ENCODE assay signal across 26 cellular contexts in genomic region chr2:104443137-104443536, GRCh38.
DNase-seq lines count a peak whose midpoint lies in the region; ATAC-seq and TF ChIP-seq lines count a peak whose summit lies in the region.
"Had no signal": no experiment of that assay in that cellular context is flagged by ENCODE, and none has a peak within 500 bp of the region (broad histone marks: within the 10 kb centered on the region; RNA-seq: fewer than 3 reads in every experiment).

No MANE protein-coding gene starts in this region.

- H3K27me3 ChIP-seq in adrenal gland (no peaks in the 10 kb centered on the region), body of pancreas (no peaks in the 10 kb centered on the region)
- H3K27me3 ChIP-seq: BLaER1 treated with 17β-estradiol and CSF1 and Interleukin-3, amounts not matched to agents 10 nM and 100 nM; stomach; transverse colon had no signal

- peaks cover 11% of the 10 kb centered on the region for H3K4me1 Mint-ChIP-seq in activated T-cell treated with anti-CD3 and anti-CD28 coated beads, Interleukin-2, amount 50 U/mL, for 72 hours (ENCODE audit: low read depth)
- peaks cover 3% of the 10 kb centered on the region for H3K4me1 Mint-ChIP-seq in activated T-cell treated with anti-CD3 and anti-CD28 coated beads, Interleukin-2, amount 50 U/mL, for 4 hours (ENCODE audit: low read depth)
- H3K4me1 Mint-ChIP-seq in immature natural killer cell: peaks cover 0 to 2% of the 10 kb centered on the region in 2 donors
- peaks cover under 1% of the 10 kb centered on the region for H3K4me1 Mint-ChIP-seq in T-helper 2 cell treated with Interferon-gamma antibody and Interleukin-4, amounts not matched to agents 5 μg/mL and 100 μg/mL, for 36 hours (ENCODE audit: low read depth)

- TF ChIP-seq POLR2A in NB4 (IDR thresholded peaks at IDR 0.05; ENCODE audit: extremely low read depth, insufficient read length): no peak
- TF ChIP-seq POLR2A in adrenal gland (IDR thresholded peaks at IDR 0.05): no peak
- TF ChIP-seq POLR2A in body of pancreas (IDR thresholded peaks at IDR 0.05): no peak

- no peak overlapping the region for H3K27ac ChIP-seq in adrenal gland
- H3K27ac ChIP-seq in body of pancreas: no peak overlapping the region
- H3K27ac ChIP-seq: BLaER1 treated with 17β-estradiol and CSF1 and Interleukin-3, amounts not matched to agents 10 nM and 100 nM; stomach; transverse colon had no signal

- H3K27me3 Mint-ChIP-seq in activated T-cell treated with anti-CD3 and anti-CD28 coated beads, Interleukin-2, amount 50 U/mL, for 72 hours (ENCODE audit: low read depth): no peaks in the 10 kb centered on the region
- H3K27me3 Mint-ChIP-seq in activated T-cell treated with anti-CD3 and anti-CD28 coated beads, Interleukin-2, amount 50 U/mL, for 4 hours (ENCODE audit: low read depth): no peaks in the 10 kb centered on the region
- peaks cover 0 to 4% (median 2%) of the 10 kb centered on the region in 3 donors for H3K27me3 Mint-ChIP-seq in immature natural killer cell (ENCODE audit: low read depth in 3 of 3)
- H3K27me3 Mint-ChIP-seq in T-helper 2 cell treated with Interferon-gamma antibody and Interleukin-4, amounts not matched to agents 5 μg/mL and 100 μg/mL, for 36 hours (ENCODE audit: low read depth): no peaks in the 10 kb centered on the region
- H3K27me3 Mint-ChIP-seq: activated B cell treated with CpG ODN at 0.5 μM for 24 hours had no signal

- intact Hi-C loops in adrenal gland (cut with DNase I) (no loop called here), body of pancreas (cut with DNase I) (no loop called here)

- H3K9me3 Mint-ChIP-seq in activated T-cell treated with anti-CD3 and anti-CD28 coated beads, Interleukin-2, amount 50 U/mL, for 72 hours: no peaks in the 10 kb centered on the region
- H3K9me3 Mint-ChIP-seq in activated T-cell treated with anti-CD3 and anti-CD28 coated beads, Interleukin-2, amount 50 U/mL, for 4 hours: no peaks in the 10 kb centered on the region
- H3K9me3 Mint-ChIP-seq in immature natural killer cell: peaks cover 0 to 4% (median 0%) of the 10 kb centered on the region in 6 donors
- no peaks in the 10 kb centered on the region for H3K9me3 Mint-ChIP-seq in T-helper 2 cell treated with Interferon-gamma antibody and Interleukin-4, amounts not matched to agents 5 μg/mL and 100 μg/mL, for 36 hours
- H3K9me3 Mint-ChIP-seq: activated B cell treated with CpG ODN at 0.5 μM for 24 hours had no signal

- H3K4me3 ChIP-seq in NB4 (ENCODE audit: low read depth, low read length) (no peak overlapping the region), adrenal gland (no peak overlapping the region), body of pancreas (no peak overlapping the region)
- H3K4me3 ChIP-seq: BLaER1 treated with 17β-estradiol and CSF1 and Interleukin-3, amounts not matched to agents 10 nM and 100 nM; smooth muscle cell; stomach; transverse colon had no signal

- no peak for TF ChIP-seq CTCF in NB4 (IDR thresholded peaks at IDR 0.05; ENCODE audit: low read depth, low read length)
- TF ChIP-seq CTCF in adrenal gland (IDR thresholded peaks at IDR 0.05): no peak
- no peak for TF ChIP-seq CTCF in body of pancreas (IDR thresholded peaks at IDR 0.05)

- H3K4me1 ChIP-seq in adrenal gland (replicated peaks in 1 of 2) (no peaks in the 10 kb centered on the region), body of pancreas (no peaks in the 10 kb centered on the region)
- H3K4me1 ChIP-seq: BLaER1 treated with 17β-estradiol and CSF1 and Interleukin-3, amounts not matched to agents 10 nM and 100 nM; stomach; transverse colon had no signal

- peak in 1 of 2 donors; percentile 39 for ATAC-seq in activated T-cell treated with anti-CD3 and anti-CD28 coated beads, Interleukin-2, amount 50 U/mL, for 72 hours (replicated peaks in 1 of 2)
- ATAC-seq in activated T-cell treated with anti-CD3 and anti-CD28 coated beads, Interleukin-2, amount 50 U/mL, for 4 hours: no peak
- ATAC-seq in body of pancreas: no peak

- no peak overlapping the region for H3K27ac Mint-ChIP-seq in activated T-cell treated with anti-CD3 and anti-CD28 coated beads, Interleukin-2, amount 50 U/mL, for 72 hours
- H3K27ac Mint-ChIP-seq in immature natural killer cell: no peak overlapping the region
- H3K27ac Mint-ChIP-seq in T-helper 2 cell treated with Interferon-gamma antibody and Interleukin-4, amounts not matched to agents 5 μg/mL and 100 μg/mL, for 36 hours: no peak overlapping the region
- H3K27ac Mint-ChIP-seq: activated B cell treated with CpG ODN at 0.5 μM for 24 hours had no signal

- DNase-seq in activated T-cell treated with anti-CD3 and anti-CD28 coated beads, Interleukin-2, amount 50 U/mL, for 72 hours: peak; percentile 8 to 21
- no peak for DNase-seq in activated T-cell treated with anti-CD3 and anti-CD28 coated beads, Interleukin-2, amount 50 U/mL, for 4 hours
- DNase-seq in Daoy (ENCODE audit: low read depth) (peak; percentile 23), NB4 (ENCODE audit: low read depth) (peak; percentile 33), immature natural killer cell (peak; percentile 10 to 40 (median 27)), adrenal gland (no peak), body of pancreas (no peak)
- DNase-seq in T-helper 2 cell treated with Interferon-gamma antibody and Interleukin-4, amounts not matched to agents 5 μg/mL and 100 μg/mL, for 36 hours (ENCODE audit: low spot score): no peak
- DNase-seq: activated B cell treated with CpG ODN at 0.5 μM for 24 hours; activated effector memory CD4-positive, alpha-beta T cell treated with anti-CD3 and anti-CD28 coated beads, Interleukin-2, amount 50 U/mL, for 16 hours; aorta; caudate nucleus; dermis blood vessel endothelial cell; EL; glutamatergic neuron; mesendoderm; NCI-H1436 treated with DMSO at 0.1 percent for 48 hours; NCI-H2171 treated with DMSO at 0.1 percent for 48 hours; NCI-H526; occipital lobe; stimulated activated CD4-positive, alpha-beta T cell treated with anti-CD3 and anti-CD28 coated beads, Interleukin-4, amount 100 ng/mL, for 24 hours; stomach; T-helper 9 cell; transverse colon had no signal

- H3K36me3 ChIP-seq in adrenal gland (replicated peaks in 1 of 2) (no peaks in the 10 kb centered on the region), body of pancreas (replicated peaks in 1 of 2; ENCODE audit: insufficient read depth in 1 of 2, low read depth in 2 of 2) (no peaks in the 10 kb centered on the region)
- H3K36me3 ChIP-seq: BLaER1 treated with 17β-estradiol and CSF1 and Interleukin-3, amounts not matched to agents 10 nM and 100 nM; stomach; transverse colon had no signal

- no peak overlapping the region for H3K4me3 Mint-ChIP-seq in activated T-cell treated with anti-CD3 and anti-CD28 coated beads, Interleukin-2, amount 50 U/mL, for 72 hours
- H3K4me3 Mint-ChIP-seq in activated T-cell treated with anti-CD3 and anti-CD28 coated beads, Interleukin-2, amount 50 U/mL, for 4 hours: no peak overlapping the region
- no peak overlapping the region for H3K4me3 Mint-ChIP-seq in immature natural killer cell
- no peak overlapping the region for H3K4me3 Mint-ChIP-seq in T-helper 2 cell treated with Interferon-gamma antibody and Interleukin-4, amounts not matched to agents 5 μg/mL and 100 μg/mL, for 36 hours
- H3K4me3 Mint-ChIP-seq: activated B cell treated with CpG ODN at 0.5 μM for 24 hours had no signal

- H3K9me3 ChIP-seq in adrenal gland (replicated peaks in 1 of 3): no peaks in the 10 kb centered on the region
- H3K9me3 ChIP-seq in body of pancreas: no peaks in the 10 kb centered on the region
- H3K9me3 ChIP-seq: BLaER1 treated with 17β-estradiol and CSF1 and Interleukin-3, amounts not matched to agents 10 nM and 100 nM; stomach; transverse colon had no signal

- WGBS in adrenal gland, 4 donors: 73 to 77% (median 75%) methylated on average over 5 of the region's 5 CpGs
- WGBS in body of pancreas, 2 donors: 62 to 85% methylated on average over 5 of the region's 5 CpGs

- H3K36me3 Mint-ChIP-seq in activated T-cell treated with anti-CD3 and anti-CD28 coated beads, Interleukin-2, amount 50 U/mL, for 72 hours (ENCODE audit: insufficient read depth in 2 of 2): no peaks in the 10 kb centered on the region
- H3K36me3 Mint-ChIP-seq in activated T-cell treated with anti-CD3 and anti-CD28 coated beads, Interleukin-2, amount 50 U/mL, for 4 hours (ENCODE audit: insufficient read depth): no peaks in the 10 kb centered on the region
- H3K36me3 Mint-ChIP-seq in immature natural killer cell: no peaks in the 10 kb centered on the region
- H3K36me3 Mint-ChIP-seq in T-helper 2 cell treated with Interferon-gamma antibody and Interleukin-4, amounts not matched to agents 5 μg/mL and 100 μg/mL, for 36 hours (ENCODE audit: low read depth): no peaks in the 10 kb centered on the region

Comparison
In these comparisons a context has a peak if more than half of its experiments do, and no peak if none do; other contexts are left out.
1. DNase-seq: peak in activated T-cell treated with anti-CD3 and anti-CD28 coated beads, Interleukin-2, amount 50 U/mL, for 72 hours (2 of 2), Daoy (single experiment), NB4 (single experiment) and immature natural killer cell (3 of 3); none in activated T-cell treated with anti-CD3 and anti-CD28 coated beads, Interleukin-2, amount 50 U/mL, for 4 hours (single experiment), adrenal gland (0 of 7), body of pancreas (0 of 4) and T-helper 2 cell treated with Interferon-gamma antibody and Interleukin-4, amounts not matched to agents 5 μg/mL and 100 μg/mL, for 36 hours (single experiment).